8 cellular contexts compared by ENCODE assay signal in the genomic region with DNA sequence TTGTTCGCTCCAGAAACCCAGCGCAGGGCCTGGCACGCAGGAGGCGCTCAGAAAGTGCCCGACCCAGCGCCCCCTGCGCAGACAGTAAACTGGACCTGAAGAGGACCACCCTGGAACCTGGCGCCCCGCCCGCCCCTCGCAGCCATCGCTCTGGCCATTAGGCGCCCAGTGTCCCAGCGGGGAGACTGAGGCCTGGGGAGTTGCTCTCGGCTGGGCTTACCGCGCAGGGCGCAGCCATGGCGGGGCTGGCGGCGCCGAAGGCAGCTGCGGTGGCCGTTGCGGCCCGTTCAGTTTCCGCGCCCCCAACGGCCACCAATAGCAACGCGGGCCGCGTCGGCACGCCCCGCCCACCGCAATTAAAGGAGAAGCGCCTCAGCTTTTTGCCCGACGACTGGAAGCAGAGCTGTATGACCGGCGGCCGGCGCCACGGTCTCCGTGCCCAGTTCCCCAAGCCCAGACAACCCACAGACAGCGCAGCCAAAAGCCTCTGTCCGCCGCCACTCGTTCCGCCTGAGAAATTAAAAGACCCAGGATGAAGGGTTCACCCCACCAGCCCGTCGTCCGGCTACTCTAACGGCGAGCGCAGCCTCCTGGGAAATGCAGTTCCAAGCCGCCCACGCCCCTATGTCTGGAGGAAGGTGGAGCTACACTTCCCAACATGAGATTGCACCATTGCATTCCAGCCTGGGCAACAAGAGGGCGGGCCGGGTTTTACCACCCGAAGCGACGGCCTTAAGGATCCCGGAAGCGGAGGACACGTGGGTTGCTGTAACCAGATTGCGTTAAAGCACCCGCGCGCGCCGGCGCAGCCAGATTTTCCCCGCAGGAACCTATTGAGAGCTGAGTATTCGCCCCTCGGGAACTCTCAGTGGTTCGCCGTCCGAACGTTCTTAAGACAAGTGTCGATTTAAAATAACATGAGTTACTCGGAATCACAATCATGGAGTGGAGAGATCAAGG. TPM values are rescaled to one million over a fixed set of nuclear protein-coding genes. Genes with fewer than 3 reads are reported as not detected.
DNase-seq lines count a peak whose midpoint lies in the region; ATAC-seq and TF ChIP-seq lines count a peak whose summit lies in the region.

TSS of gene POC1A (minus strand) at position 289 of the 960 bp plus-strand sequence. CDS start at position 238, 51 bp downstream.

- H3K4me3 Mint-ChIP-seq in activated CD4-positive, alpha-beta T cell treated with anti-CD3 and anti-CD28 coated beads, Interleukin-2, amount 10 ng/mL, durations not matched to agents 7 days and 5 days: peak within 1 kb of the TSS; percentile 93

- H3K36me3 Mint-ChIP-seq in activated CD4-positive, alpha-beta T cell treated with anti-CD3 and anti-CD28 coated beads, Interleukin-2, amount 10 ng/mL, durations not matched to agents 7 days and 5 days (ENCODE audit: low read depth): peaks cover under 1% of the 10 kb centered on the region

- no peaks in the 10 kb centered on the region for H3K9me3 Mint-ChIP-seq in activated CD4-positive, alpha-beta T cell treated with anti-CD3 and anti-CD28 coated beads, Interleukin-2, amount 10 ng/mL, durations not matched to agents 7 days and 5 days

- CTCF ChIA-PET in activated CD4-positive, alpha-beta T cell treated with anti-CD3 and anti-CD28 coated beads, Interleukin-2, amount 10 ng/mL, durations not matched to agents 7 days and 5 days (lab: Charles Lee): interaction anchor here (0.6 to 2.9 kb wide), 6 partner anchors 10 to 212 kb away, joined by 3 to 9 read pairs (median 3); partner anchors contain the start of genes PARP3 and RRP9

- peaks cover 16 to 30% (median 24%) of the 10 kb centered on the region in 10 experiments for H3K4me1 ChIP-seq in BLaER1 treated with 17β-estradiol and CSF1 and Interleukin-3, amounts not matched to agents 10 nM and 100 nM
- H3K4me1 ChIP-seq in colonic mucosa: peaks cover 14% of the 10 kb centered on the region

- H3K9me3 ChIP-seq in BLaER1 treated with 17β-estradiol and CSF1 and Interleukin-3, amounts not matched to agents 10 nM and 100 nM (replicated peaks in 1 of 11): no peaks in the 10 kb centered on the region
- no peaks in the 10 kb centered on the region for H3K9me3 ChIP-seq in colonic mucosa

- no peak for TF ChIP-seq CTCF in colonic mucosa (IDR thresholded peaks at IDR 0.05)

- no peaks in the 10 kb centered on the region for H3K27me3 ChIP-seq in BLaER1 treated with 17β-estradiol and CSF1 and Interleukin-3, amounts not matched to agents 10 nM and 100 nM
- no peaks in the 10 kb centered on the region for H3K27me3 ChIP-seq in colonic mucosa

- H3K27ac Mint-ChIP-seq in activated CD4-positive, alpha-beta T cell treated with anti-CD3 and anti-CD28 coated beads, Interleukin-2, amount 10 ng/mL, durations not matched to agents 7 days and 5 days: peak within 1 kb of the TSS; percentile 97

- H3K27ac ChIP-seq in BLaER1 treated with 17β-estradiol and CSF1 and Interleukin-3, amounts not matched to agents 10 nM and 100 nM: peak within 1 kb of the TSS; percentile 79 to 95 (median 90)
- peak within 1 kb of the TSS; percentile 81 for H3K27ac ChIP-seq in colonic mucosa

- DNase-seq in NCI-H526 treated with DMSO at 0.1 percent for 48 hours (lab: John Stamatoyannopoulos, UW): peak; percentile 88
- DNase-seq in activated CD4-positive, alpha-beta T cell treated with anti-CD3 and anti-CD28 coated beads, Interleukin-2, amount 10 ng/mL, durations not matched to agents 7 days and 5 days: peak; percentile 93
- peak; percentile 97 for DNase-seq in colonic mucosa
- peak; percentile 96 to 98 for DNase-seq in left colon
- DNase-seq in stimulated activated CD4-positive, alpha-beta T cell treated with anti-CD3 and anti-CD28 coated beads, Interleukin-1b, Interleukin-23, amount 100 ng/mL, for 4 hours (ENCODE audit: low read depth in 2 of 2): peak; percentile 80

- peak; percentile 83 for ATAC-seq in GM19351 (IDR thresholded peaks at IDR 0.05; ENCODE audit: unreplicated experiment)
- peak; percentile 70 for ATAC-seq in HG03520 (IDR thresholded peaks at IDR 0.05; ENCODE audit: unreplicated experiment)
- peak; percentile 93 for ATAC-seq in left colon

- H4K20me1 ChIP-seq in BLaER1 treated with 17β-estradiol and CSF1 and Interleukin-3, amounts not matched to agents 10 nM and 100 nM: 0 out of 22 replicates have a peak, but pooled peaks cover 0 to 4% (median 0%) of the 10 kb centered on the region in 11 experiments

- peak within 1 kb of the TSS; percentile 88 to 99 (median 95) for H3K4me2 ChIP-seq in BLaER1 treated with 17β-estradiol and CSF1 and Interleukin-3, amounts not matched to agents 10 nM and 100 nM

- peaks cover 31% of the 10 kb centered on the region for H3K4me1 Mint-ChIP-seq in activated CD4-positive, alpha-beta T cell treated with anti-CD3 and anti-CD28 coated beads, Interleukin-2, amount 10 ng/mL, durations not matched to agents 7 days and 5 days

- H3K4me3 ChIP-seq in BLaER1 treated with 17β-estradiol and CSF1 and Interleukin-3, amounts not matched to agents 10 nM and 100 nM: peak within 1 kb of the TSS; percentile 76 to 87 (median 82)
- H3K4me3 ChIP-seq in colonic mucosa: peak within 1 kb of the TSS; percentile 67

- H3K36me3 ChIP-seq in BLaER1 treated with 17β-estradiol and CSF1 and Interleukin-3, amounts not matched to agents 10 nM and 100 nM: peaks cover 6 to 27% (median 17%) of the 10 kb centered on the region in 11 experiments; a peak in 21 of 22 replicates
- H3K36me3 ChIP-seq in colonic mucosa: no peaks in the 10 kb centered on the region

- intact Hi-C loops in colonic mucosa (cut with DNase I) (loop anchor here (5.0 to 10.0 kb wide), 2 partner anchors 38 to 60 kb away; no protein-coding TSS in a partner anchor), left colon (cut with DNase I, micrococcal nuclease) (no loop called here)

- POLR2A ChIA-PET in activated CD4-positive, alpha-beta T cell treated with anti-CD3 and anti-CD28 coated beads, Interleukin-2, amount 10 ng/mL, durations not matched to agents 7 days and 5 days (lab: Charles Lee): interaction anchor here (1.0 to 1.2 kb wide), 2 partner anchors 134 to 182 kb away, joined by 4 to 5 read pairs; partner anchors contain the start of gene GLYCTK

- H3K9ac ChIP-seq in BLaER1 treated with 17β-estradiol and CSF1 and Interleukin-3, amounts not matched to agents 10 nM and 100 nM: peak within 1 kb of the TSS; percentile 82 to 93 (median 89)
- peak within 1 kb of the TSS; percentile 47 to 60 for H3K9ac ChIP-seq in colonic mucosa (ENCODE audit: low read depth in 2 of 2, low read length in 2 of 2)

- H3K27me3 Mint-ChIP-seq in activated CD4-positive, alpha-beta T cell treated with anti-CD3 and anti-CD28 coated beads, Interleukin-2, amount 10 ng/mL, durations not matched to agents 7 days and 5 days: peaks cover 1% of the 10 kb centered on the region

RNA-seq across cellular contexts. Expression of gene POC1A, which starts in this region (rescaled TPM):
- 10 to 100 TPM; 26.9 to 28.2 TPM for total RNA-seq in activated CD4-positive, alpha-beta T cell treated with anti-CD3 and anti-CD28 coated beads, Interleukin-2, amount 10 ng/mL, durations not matched to agents 7 days and 5 days
- total RNA-seq in colonic mucosa: 10 to 100 TPM in 1 of 2 donors, 1 to 10 TPM in 1; 7.6 to 33.7 TPM
- 1 to 10 TPM; 4.3 to 7.4 TPM for total RNA-seq in left colon

Comparison
In these comparisons a context has a peak if more than half of its experiments do, and no peak if none do; other contexts are left out.
1. Peak in every context shown above with its lines: DNase-seq, ATAC-seq, H3K4me3 ChIP-seq and H3K27ac ChIP-seq.